Comparison of ENCODE assay signal across 13 cellular contexts in the genomic region with DNA sequence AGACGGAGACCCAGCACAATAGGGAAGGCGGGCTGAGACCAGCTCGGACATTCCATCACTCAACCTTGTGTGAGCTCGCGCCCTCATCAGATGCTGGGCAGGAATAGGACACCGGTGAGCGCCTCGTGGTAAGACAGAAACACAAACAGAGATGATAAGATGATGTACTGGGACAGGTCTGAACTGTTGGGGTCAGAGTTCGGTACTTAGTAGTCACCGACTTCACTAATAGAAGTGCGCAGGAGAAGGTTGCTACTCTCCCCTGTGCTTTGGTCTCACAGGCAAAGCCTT.
A peak's percentile ranks its signal among the peaks of the same experiment; 100 is the strongest.
DNase-seq lines count a peak whose midpoint lies in the region; ATAC-seq, FAIRE-seq and TF ChIP-seq lines count a peak whose summit lies in the region.
"Had no signal": no experiment of that assay in that cellular context is flagged by ENCODE, and none has a peak within 500 bp of the region (broad histone marks: within the 10 kb centered on the region; RNA-seq: fewer than 3 reads in every experiment).

No MANE protein-coding gene starts in this region.

- intact Hi-C loops in heart right ventricle (cut with DNase I), result no loop called here
- intact Hi-C loops in cardiac septum (cut with DNase I), result no loop called here
- intact Hi-C loops in vagina (cut with DNase I), result no loop called here

- no peak overlapping the region for H3K56ac ChIP-seq in H1 (replicated peaks; ENCODE audit: insufficient read length, low read depth, low read length)

- TF ChIP-seq CTCF in heart right ventricle (IDR thresholded peaks at IDR 0.05) (no peak), H1 (IDR thresholded peaks at IDR 0.05; ENCODE audit: control extremely low read depth in 1 of 3, insufficient read depth in 1 of 3, low read depth in 1 of 3, low read length in 3 of 3) (no peak), vagina (IDR thresholded peaks at IDR 0.05) (no peak)

- H3K79me1 ChIP-seq in H1 (ENCODE audit: low read depth, low read length), result no peaks in the 10 kb centered on the region

- 0 out of 2 replicates have a peak overlapping the region, but pooled peaks have one; percentile 57 for H4K8ac ChIP-seq in H1 (ENCODE audit: extremely low read depth, insufficient read depth, low read length)

- no peaks in the 10 kb centered on the region for H4K20me1 ChIP-seq in H1 (replicated peaks in 1 of 2; ENCODE audit: control insufficient read depth in 1 of 2, insufficient read depth in 2 of 2, low read length in 2 of 2)

- H3K4me3 ChIP-seq in heart right ventricle, result peak overlapping the region in 7 of 10 donors; percentile 25 to 50 (median 37)
- H3K4me3 ChIP-seq in H1 (ENCODE audit: extremely low read depth in 1 of 4, insufficient read depth in 2 of 4, low read depth in 3 of 4, low read length in 4 of 4), result peak overlapping the region; percentile 42 to 64 (median 52)
- peak overlapping the region; percentile 32 to 44 for H3K4me3 ChIP-seq in vagina

- H3K4ac ChIP-seq in H1 (replicated peaks; ENCODE audit: insufficient read length, low read depth, low read length), result no peak overlapping the region

- H3K4me2 ChIP-seq in H1 (ENCODE audit: insufficient read depth in 1 of 2, low read depth in 2 of 2, low read length in 2 of 2), result peak overlapping the region; percentile 78 to 90

- H3K79me2 ChIP-seq in H1 (ENCODE audit: control insufficient read depth in 1 of 2, insufficient read depth in 2 of 2, low read length in 2 of 2), result no peaks in the 10 kb centered on the region

- H4K91ac ChIP-seq in H1 (replicated peaks; ENCODE audit: insufficient read length, low read length), result peak overlapping the region; percentile 20

- 18 to 29% methylated on average over 11 of the region's 11 CpGs for WGBS in heart right ventricle, 2 donors
- WGBS in H1 (ENCODE audit: extremely low coverage in 1 of 2, insufficient coverage in 1 of 2, insufficient read length in 1 of 2, insufficient replicate concordance in 2 of 2, low coverage in 1 of 2, low lambda C conversion rate in 2 of 2, missing lambda C conversion rate in 1 of 2), 2 experiments, result 20% methylated on average over 11 of the region's 11 CpGs; no CpG with 5 or more reads in 1 of the 2 experiments

- FAIRE-seq in H1 (lab: Jason Lieb, UNC), result no peak

- H3K14ac ChIP-seq in H1 (ENCODE audit: insufficient read length), result no peak overlapping the region

- no peak overlapping the region for H2BK120ac ChIP-seq in H1 (replicated peaks; ENCODE audit: low read depth, low read length)

- no peak overlapping the region for H3K27ac ChIP-seq in heart right ventricle
- H3K27ac ChIP-seq in H1 (ENCODE audit: low read depth, low read length), result no peak overlapping the region
- no peak overlapping the region for H3K27ac ChIP-seq in vagina

- DNase-seq in heart right ventricle (no peak), cardiac septum (ENCODE audit: low spot score) (no peak), H1 (ENCODE audit: low read depth in 1 of 2, low spot score in 2 of 2) (no peak), left kidney (ENCODE audit: low read depth, low spot score) (peak; percentile 64), vagina (ENCODE audit: extremely low spot score in 2 of 2) (no peak)
- DNase-seq: activated T-cell treated with anti-CD3 and anti-CD28 coated beads, Interleukin-2, amount 50 U/mL, for 72 hours; AML-193; central memory CD4-positive, alpha-beta T cell; GDM1; GOT3 had no signal

- TF ChIP-seq POLR2A in H1 (IDR thresholded peaks at IDR 0.05; ENCODE audit: control extremely low read depth in 1 of 2, low read depth in 2 of 2, low read length in 2 of 2) (no peak), vagina (IDR thresholded peaks at IDR 0.05) (no peak)

- H3K9me3 ChIP-seq in heart right ventricle (no peaks in the 10 kb centered on the region), H1 (ENCODE audit: insufficient read depth in 2 of 2, low read depth in 1 of 2, low read length in 1 of 2) (no peaks in the 10 kb centered on the region), vagina (no peaks in the 10 kb centered on the region)

- no peak overlapping the region for H2BK5ac ChIP-seq in H1 (ENCODE audit: low read depth, low read length)

- H3K4me1 ChIP-seq in heart right ventricle, result peaks cover 0 to 10% (median 0%) of the 10 kb centered on the region in 9 donors
- peaks cover 0 to 8% (median 4%) of the 10 kb centered on the region in 4 experiments for H3K4me1 ChIP-seq in H1 (replicated peaks in 1 of 4; ENCODE audit: control insufficient read depth in 3 of 4, insufficient read depth in 4 of 4, low read length in 3 of 4)
- no peaks in the 10 kb centered on the region for H3K4me1 ChIP-seq in vagina

- no peak overlapping the region for H3K23ac ChIP-seq in H1 (ENCODE audit: insufficient read length)

- H3K36me3 ChIP-seq in heart right ventricle, result no peaks in the 10 kb centered on the region
- H3K36me3 ChIP-seq in H1 (ENCODE audit: control insufficient read depth in 2 of 4, insufficient read depth in 4 of 4, low read length in 3 of 4), result no peaks in the 10 kb centered on the region
- H3K36me3 ChIP-seq in vagina, result no peaks in the 10 kb centered on the region

- TF ChIP-seq EP300 in H1 (IDR thresholded peaks at IDR 0.05; ENCODE audit: borderline replicate concordance in 1 of 2, low read depth in 2 of 2, low read length in 2 of 2), result no peak

- H3K18ac ChIP-seq in H1 (ENCODE audit: extremely low read depth, low read length), result no peak overlapping the region

- H3K9ac ChIP-seq in H1 (replicated peaks in 1 of 4; ENCODE audit: extremely low read depth in 1 of 4, low read depth in 3 of 4, low read length in 3 of 4), result no peak overlapping the region; a peak in 1 of 7 replicates

- H3K27me3 ChIP-seq in heart right ventricle, result peaks cover 8 to 71% (median 62%) of the 10 kb centered on the region in 7 donors
- H3K27me3 ChIP-seq in H1 (replicated peaks in 1 of 4; ENCODE audit: control insufficient read depth in 3 of 4, extremely low read depth in 1 of 4, insufficient read depth in 3 of 4, low read length in 3 of 4), result peaks cover 20 to 43% (median 32%) of the 10 kb centered on the region in 4 experiments
- no peaks in the 10 kb centered on the region for H3K27me3 ChIP-seq in vagina

- no peak overlapping the region for H2BK12ac ChIP-seq in H1 (ENCODE audit: low read depth, low read length)

- H2AFZ ChIP-seq in H1 (ENCODE audit: low read length), result peak overlapping the region; percentile 6; the same call in 1 of the 2 replicates

- H2AK5ac ChIP-seq in H1 (ENCODE audit: low read depth, low read length), result no peak overlapping the region

- CTCF ChIA-PET in H1 (lab: Charles Lee; ENCODE audit: partially characterized antibody), result interaction anchor here (0.7 to 2.3 kb wide), 14 partner anchors 11 to 368 kb away, joined by 3 to 29 read pairs (median 4); no protein-coding TSS in a partner anchor

- H2BK20ac ChIP-seq in H1 (ENCODE audit: low read length), result no peak overlapping the region

- peaks cover 11% of the 10 kb centered on the region for H3K23me2 ChIP-seq in H1 (ENCODE audit: low read depth, low read length)

- no peak for TF ChIP-seq RAD21 in H1 (IDR thresholded peaks at IDR 0.05 in 1 of 2, conservative IDR thresholded peaks at IDR 0.05 in 1 of 2; ENCODE audit: low read depth in 2 of 2, low read length in 2 of 2)

- POLR2A ChIA-PET in H1 (lab: Charles Lee; ENCODE audit: partially characterized antibody), result no interaction called here

- no peak overlapping the region for H4K5ac ChIP-seq in H1 (ENCODE audit: insufficient read length, low read depth, low read length)

- no peak overlapping the region for H2BK15ac ChIP-seq in H1 (ENCODE audit: low read length)

- ATAC-seq in heart right ventricle, result no peak
- ATAC-seq in GM21447 (IDR thresholded peaks at IDR 0.05; ENCODE audit: unreplicated experiment), result no peak
- no peak for ATAC-seq in GM19467 (IDR thresholded peaks at IDR 0.05; ENCODE audit: unreplicated experiment)
- no peak for ATAC-seq in GM21381 (IDR thresholded peaks at IDR 0.05; ENCODE audit: unreplicated experiment)

TF ChIP-seq in H1, 55 proteins besides CTCF, POLR2A, EP300 and RAD21:
- TF ChIP-seq, protein P1, sequence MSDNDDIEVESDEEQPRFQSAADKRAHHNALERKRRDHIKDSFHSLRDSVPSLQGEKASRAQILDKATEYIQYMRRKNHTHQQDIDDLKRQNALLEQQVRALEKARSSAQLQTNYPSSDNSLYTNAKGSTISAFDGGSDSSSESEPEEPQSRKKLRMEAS (IDR thresholded peaks at IDR 0.05), result peak; percentile 14; the same call in 1 of the 2 replicates
- no peak for TF ChIP-seq SUZ12 (IDR thresholded peaks at IDR 0.05; ENCODE audit: low read length)
